Comparison of ENCODE assay signal across 8 cellular contexts in genomic region chr15:70097337-70098169, GRCh38.
DNase-seq lines count a peak whose midpoint lies in the region; ATAC-seq and TF ChIP-seq lines count a peak whose summit lies in the region.

Gene TLE3, minus strand, starts transcription at chr15:70097917. Its CDS starts 1,119 bp downstream, at chr15:70096798.

- POLR2A ChIA-PET in AG04449 (lab: Yijun Ruan, JAX) = interaction anchor here (0.6 to 2.2 kb wide), 10 partner anchors 8 to 635 kb away, joined by 3 to 9 read pairs (median 4); no protein-coding TSS in a partner anchor

- CTCF ChIA-PET in AG04449 (lab: Yijun Ruan, JAX) = interaction anchor here (0.7 to 2.1 kb wide), 8 partner anchors 367 to 627 kb away, joined by 3 to 10 read pairs (median 4); no protein-coding TSS in a partner anchor

- TF ChIP-seq CTCF in AG04449 (IDR thresholded peaks at IDR 0.05; ENCODE audit: insufficient read depth, low read length, missing control alignments) = peak; percentile 57
- TF ChIP-seq CTCF in WI38 (IDR thresholded peaks at IDR 0.05; ENCODE audit: low read depth, low read length) = no peak
- peak; percentile 39 for TF ChIP-seq CTCF in cardiac fibroblast (IDR thresholded peaks at IDR 0.05; ENCODE audit: low read depth, low read length)

- H3K4me3 ChIP-seq in AG04449 (ENCODE audit: low read depth, low read length) = peak within 1 kb of the TSS; percentile 78
- peak within 1 kb of the TSS; percentile 87 for H3K4me3 ChIP-seq in WI38 (ENCODE audit: low read depth, low read length)
- peak within 1 kb of the TSS; percentile 79 to 89 for H3K4me3 ChIP-seq in cardiac fibroblast (replicated peaks in 1 of 2; ENCODE audit: low read depth in 2 of 2, low read length in 2 of 2)

- DNase-seq in AG04449 (ENCODE audit: low read depth, low spot score) (peak; percentile 85), NCI-H2227 (lab: John Stamatoyannopoulos, UW; ENCODE audit: unreplicated experiment) (peak; percentile 94), cardiac fibroblast (ENCODE audit: low read depth in 2 of 2) (peak; percentile 99), iPS-NIHi7 (ENCODE audit: extremely low spot score) (peak; percentile 94), smooth muscle cell of the brain vasculature (ENCODE audit: low read depth, low spot score) (peak; percentile 95)

- ATAC-seq in GM18870 (IDR thresholded peaks at IDR 0.05; ENCODE audit: unreplicated experiment) = peak; percentile 50
- ATAC-seq in HG03139 (IDR thresholded peaks at IDR 0.05; ENCODE audit: unreplicated experiment) = peak; percentile 46

Comparison
In these comparisons a context has a peak if more than half of its experiments do, and no peak if none do; other contexts are left out.
1. Peak in every context shown above with its lines: DNase-seq, ATAC-seq and H3K4me3 ChIP-seq.